ENCODE assay signal across 24 cellular contexts in genomic region chr22:41928416-41929157, GRCh38. TPM values are rescaled to one million over a fixed set of nuclear protein-coding genes. Genes with fewer than 3 reads are reported as not detected.
DNase-seq lines count a peak whose midpoint lies in the region; ATAC-seq and TF ChIP-seq lines count a peak whose summit lies in the region.
"Had no signal": no experiment of that assay in that cellular context is flagged by ENCODE, and none has a peak within 500 bp of the region (broad histone marks: within the 10 kb centered on the region; RNA-seq: fewer than 3 reads in every experiment).

No MANE protein-coding gene starts in this region.

- no peak for ATAC-seq in activated T-cell treated with anti-CD3 and anti-CD28 coated beads, Interleukin-2, amount 50 U/mL, for 4 hours
- no peak for ATAC-seq in stimulated activated naive CD8-positive, alpha-beta T cell treated with anti-CD3 and anti-CD28 coated beads, Interleukin-15, amount 100 ng/mL, for 72 hours
- ATAC-seq in gastrocnemius medialis: no peak
- ATAC-seq: natural killer cell had no signal

- peak overlapping the region; percentile 24 for H3K9ac ChIP-seq in NT2/D1 (ENCODE audit: insufficient read length, low read depth)

- H3K4me1 ChIP-seq in NT2/D1 (ENCODE audit: insufficient read depth, insufficient read length) (peaks cover 23% of the 10 kb centered on the region), gastrocnemius medialis (no peaks in the 10 kb centered on the region)

- intact Hi-C loops in gastrocnemius medialis (cut with DNase I; ENCODE audit: low total_unique reads): no loop called here

- H3K4me1 Mint-ChIP-seq in activated T-cell treated with anti-CD3 and anti-CD28 coated beads, Interleukin-2, amount 50 U/mL, for 24 hours (ENCODE audit: low read depth): peaks cover 35% of the 10 kb centered on the region
- peaks cover 27% of the 10 kb centered on the region for H3K4me1 Mint-ChIP-seq in activated T-cell treated with anti-CD3 and anti-CD28 coated beads, Interleukin-2, amount 50 U/mL, for 4 hours (ENCODE audit: low read depth)
- peaks cover 18% of the 10 kb centered on the region for H3K4me1 Mint-ChIP-seq in brain
- peaks cover 50% of the 10 kb centered on the region for H3K4me1 Mint-ChIP-seq in stimulated activated naive CD8-positive, alpha-beta T cell treated with anti-CD3 and anti-CD28 coated beads, Interleukin-15, amount 100 ng/mL, for 72 hours
- H3K4me1 Mint-ChIP-seq: endodermal cell had no signal

- H3K9me3 ChIP-seq in NT2/D1 (ENCODE audit: insufficient read depth, low read length): no peaks in the 10 kb centered on the region
- no peaks in the 10 kb centered on the region for H3K9me3 ChIP-seq in gastrocnemius medialis

- H3K27me3 ChIP-seq in NT2/D1 (ENCODE audit: insufficient read depth, insufficient read length) (peaks cover 13% of the 10 kb centered on the region), gastrocnemius medialis (peaks cover 0 to 7% (median 0%) of the 10 kb centered on the region in 3 donors)

- H3K4me3 Mint-ChIP-seq in activated T-cell treated with anti-CD3 and anti-CD28 coated beads, Interleukin-2, amount 50 U/mL, for 24 hours: peak overlapping the region; percentile 62
- H3K4me3 Mint-ChIP-seq in activated T-cell treated with anti-CD3 and anti-CD28 coated beads, Interleukin-2, amount 50 U/mL, for 4 hours: no peak overlapping the region
- H3K4me3 Mint-ChIP-seq in brain: peak overlapping the region in 1 of 5 experiments; percentile 25
- no peak overlapping the region for H3K4me3 Mint-ChIP-seq in stimulated activated naive CD8-positive, alpha-beta T cell treated with anti-CD3 and anti-CD28 coated beads, Interleukin-15, amount 100 ng/mL, for 72 hours
- H3K4me3 Mint-ChIP-seq: endodermal cell, natural killer cell had no signal

- peaks cover under 1% of the 10 kb centered on the region for H3K36me3 ChIP-seq in NT2/D1 (ENCODE audit: insufficient read depth, insufficient read length, low read length)
- H3K36me3 ChIP-seq in gastrocnemius medialis: no peaks in the 10 kb centered on the region

- in situ Hi-C loops in gastrocnemius medialis (cut with MboI; ENCODE audit: low sequenced_read_pairs in 4 of 4): no loop called here

- H3K4me3 ChIP-seq in NT2/D1 (ENCODE audit: insufficient read length, low read depth) (no peak overlapping the region), gastrocnemius medialis (no peak overlapping the region)
- H3K4me3 ChIP-seq: hepatocyte had no signal

- TF ChIP-seq POLR2A in gastrocnemius medialis (IDR thresholded peaks at IDR 0.05): no peak

- peak overlapping the region; percentile 63 for H3K27ac Mint-ChIP-seq in activated T-cell treated with anti-CD3 and anti-CD28 coated beads, Interleukin-2, amount 50 U/mL, for 24 hours
- peak overlapping the region in 3 of 5 experiments; percentile 67 to 86 (median 84) for H3K27ac Mint-ChIP-seq in brain
- H3K27ac Mint-ChIP-seq in stimulated activated naive CD8-positive, alpha-beta T cell treated with anti-CD3 and anti-CD28 coated beads, Interleukin-15, amount 100 ng/mL, for 72 hours: peak overlapping the region; percentile 36 to 97
- H3K27ac Mint-ChIP-seq: endodermal cell had no signal

- H3K27me3 Mint-ChIP-seq in activated T-cell treated with anti-CD3 and anti-CD28 coated beads, Interleukin-2, amount 50 U/mL, for 24 hours: peaks cover 4% of the 10 kb centered on the region
- peaks cover 4% of the 10 kb centered on the region for H3K27me3 Mint-ChIP-seq in activated T-cell treated with anti-CD3 and anti-CD28 coated beads, Interleukin-2, amount 50 U/mL, for 4 hours (ENCODE audit: low read depth)
- peaks cover 32% of the 10 kb centered on the region for H3K27me3 Mint-ChIP-seq in brain
- H3K27me3 Mint-ChIP-seq in stimulated activated naive CD8-positive, alpha-beta T cell treated with anti-CD3 and anti-CD28 coated beads, Interleukin-15, amount 100 ng/mL, for 72 hours: peaks cover 31% of the 10 kb centered on the region

- no peaks in the 10 kb centered on the region for H3K9me3 Mint-ChIP-seq in activated T-cell treated with anti-CD3 and anti-CD28 coated beads, Interleukin-2, amount 50 U/mL, for 24 hours
- H3K9me3 Mint-ChIP-seq in activated T-cell treated with anti-CD3 and anti-CD28 coated beads, Interleukin-2, amount 50 U/mL, for 4 hours: no peaks in the 10 kb centered on the region
- peaks cover 0 to 3% (median 0%) of the 10 kb centered on the region in 5 experiments for H3K9me3 Mint-ChIP-seq in brain
- H3K9me3 Mint-ChIP-seq in stimulated activated naive CD8-positive, alpha-beta T cell treated with anti-CD3 and anti-CD28 coated beads, Interleukin-15, amount 100 ng/mL, for 72 hours: no peaks in the 10 kb centered on the region
- H3K9me3 Mint-ChIP-seq: endodermal cell, natural killer cell had no signal

- no peak for TF ChIP-seq CTCF in brain (conservative IDR thresholded peaks at IDR 0.05)
- TF ChIP-seq CTCF in gastrocnemius medialis (IDR thresholded peaks at IDR 0.05 in 4 of 5, conservative IDR thresholded peaks at IDR 0.05 in 1 of 5): no peak

- no peak for DNase-seq in activated T-cell treated with anti-CD3 and anti-CD28 coated beads, Interleukin-2, amount 50 U/mL, for 24 hours
- no peak for DNase-seq in activated T-cell treated with anti-CD3 and anti-CD28 coated beads, Interleukin-2, amount 50 U/mL, for 4 hours
- no peak for DNase-seq in NT2/D1 (ENCODE audit: low read depth, low spot score)
- DNase-seq in stimulated activated naive CD8-positive, alpha-beta T cell treated with anti-CD3 and anti-CD28 coated beads, Interleukin-15, amount 100 ng/mL, for 72 hours: no peak
- no peak for DNase-seq in RPMI8226
- no peak for DNase-seq in gastrocnemius medialis
- DNase-seq in NOMO-1 treated with dmso at 0.1 percent for 144 hours (lab: John Stamatoyannopoulos, UW; ENCODE audit: unreplicated experiment): no peak
- DNase-seq: activated gamma-delta T cell; anterior cingulate cortex; EL; IMR-90; islet precursor cell; MV-4-11; natural killer cell; NCI-H1930; OCI-M1; stimulated activated CD4-positive, alpha-beta T cell treated with anti-CD3 and anti-CD28 coated beads, Interleukin-12 subunit alpha, Interleukin-12 subunit beta, amount 100 ng/mL, for 4 hours; stimulated activated naive CD4-positive, alpha-beta T cell treated with Interleukin-2 at 50 U/mL for 16 hours had no signal

- peaks cover 12% of the 10 kb centered on the region for H3K36me3 Mint-ChIP-seq in activated T-cell treated with anti-CD3 and anti-CD28 coated beads, Interleukin-2, amount 50 U/mL, for 24 hours (ENCODE audit: low read depth)
- H3K36me3 Mint-ChIP-seq in activated T-cell treated with anti-CD3 and anti-CD28 coated beads, Interleukin-2, amount 50 U/mL, for 4 hours (ENCODE audit: insufficient read depth): peaks cover 2% of the 10 kb centered on the region
- H3K36me3 Mint-ChIP-seq in brain: no peaks in the 10 kb centered on the region
- H3K36me3 Mint-ChIP-seq: natural killer cell had no signal

- H3K27ac ChIP-seq in gastrocnemius medialis: no peak overlapping the region
- H3K27ac ChIP-seq: hepatocyte had no signal

RNA-seq across cellular contexts. Expression of gene TNFRSF13C, which starts 2.0 kb away (rescaled TPM):
- total RNA-seq in activated T-cell treated with anti-CD3 and anti-CD28 coated beads, Interleukin-2, amount 50 U/mL, for 4 hours: 1 to 10 TPM; 6.1 to 7.6 (median 6.9) TPM
- polyA plus RNA-seq in brain (ENCODE audit: insufficient read depth, low read depth, low replicate concordance): 1.4 TPM
- total RNA-seq in gastrocnemius medialis: not detected
- total RNA-seq: lung microvascular endothelial cell had no signal

RNA-seq across cellular contexts. Expression of gene SHISA8, which starts 13.7 kb away (rescaled TPM):
- total RNA-seq in activated T-cell treated with anti-CD3 and anti-CD28 coated beads, Interleukin-2, amount 50 U/mL, for 4 hours: 1 to 10 TPM; 3.9 to 5.6 (median 5.0) TPM
- polyA plus RNA-seq in brain (ENCODE audit: insufficient read depth, low read depth, low replicate concordance): 4.1 TPM
- not detected for total RNA-seq in gastrocnemius medialis
- total RNA-seq: chondrocyte, hepatocyte, IMR-90, lung microvascular endothelial cell, ureter had no signal
- polyA plus RNA-seq: IMR-90 had no signal

RNA-seq across cellular contexts. Expression of gene CENPM, which starts 18.4 kb away (rescaled TPM):
- total RNA-seq in activated T-cell treated with anti-CD3 and anti-CD28 coated beads, Interleukin-2, amount 50 U/mL, for 4 hours: 10 to 100 TPM; 40.7 to 52.2 (median 48.5) TPM
- 40.5 TPM for polyA plus RNA-seq in brain (ENCODE audit: insufficient read depth, low read depth, low replicate concordance)
- total RNA-seq in gastrocnemius medialis: 1 to 10 TPM in 2 of 4 donors, not detected in 2; 1.5 to 5.1 TPM

RNA-seq across cellular contexts. Expression of gene SEPTIN3, which starts 40.7 kb away (rescaled TPM):
- total RNA-seq in activated T-cell treated with anti-CD3 and anti-CD28 coated beads, Interleukin-2, amount 50 U/mL, for 4 hours: 1 to 10 TPM in 1 of 3 donors, under 1 TPM in 2; 0.68 to 1.3 (median 0.84) TPM
- 289 TPM for polyA plus RNA-seq in brain (ENCODE audit: insufficient read depth, low read depth, low replicate concordance)
- total RNA-seq in gastrocnemius medialis: under 1 TPM in 1 of 4 donors, not detected in 3; 0.18 TPM

Comparison
In these comparisons a context has a peak if more than half of its experiments do, and no peak if none do; other contexts are left out.
1. RNA of gene TNFRSF13C, which starts 2.0 kb away (total RNA-seq): 6.1 to 7.6 TPM in activated T-cell treated with anti-CD3 and anti-CD28 coated beads, Interleukin-2, amount 50 U/mL, for 4 hours; not detected in gastrocnemius medialis; every median in the first group is over 4 times any median in the second.
2. RNA of gene SHISA8, which starts 13.7 kb away (total RNA-seq): 3.9 to 5.6 TPM in activated T-cell treated with anti-CD3 and anti-CD28 coated beads, Interleukin-2, amount 50 U/mL, for 4 hours; not detected in gastrocnemius medialis; every median in the first group is over 4 times any median in the second.
3. RNA of gene CENPM, which starts 18.4 kb away (total RNA-seq): 40.7 to 52.2 TPM in activated T-cell treated with anti-CD3 and anti-CD28 coated beads, Interleukin-2, amount 50 U/mL, for 4 hours; 1.5 to 5.1 TPM in gastrocnemius medialis; every median in the first group is over 4 times any median in the second.
4. Peak in every context shown above with its lines, with median percentiles within 50 percentile points of each other: H3K27ac Mint-ChIP-seq.